19 cellular contexts compared by ENCODE assay signal in genomic region chr5:179777909-179778308, GRCh38. TPM values are rescaled to one million over a fixed set of nuclear protein-coding genes. Genes with fewer than 3 reads are reported as not detected.
DNase-seq lines count a peak whose midpoint lies in the region; ATAC-seq, FAIRE-seq and TF ChIP-seq lines count a peak whose summit lies in the region.
"Had no signal": no experiment of that assay in that cellular context is flagged by ENCODE, and none has a peak within 500 bp of the region (broad histone marks: within the 10 kb centered on the region; RNA-seq: fewer than 3 reads in every experiment).

No MANE protein-coding gene starts in this region.

- no peaks in the 10 kb centered on the region for H3K9me3 ChIP-seq in mammary epithelial cell (replicated peaks; ENCODE audit: insufficient read depth, low read length)
- H3K9me3 ChIP-seq in endothelial cell of umbilical vein (replicated peaks; ENCODE audit: control insufficient read depth, insufficient read depth, low read length), result no peaks in the 10 kb centered on the region
- H3K9me3 ChIP-seq in kidney (ENCODE audit: control insufficient read depth in 1 of 2, low read length in 2 of 2), result no peaks in the 10 kb centered on the region
- H3K9me3 ChIP-seq: transverse colon had no signal

- H4K20me1 ChIP-seq in mammary epithelial cell (ENCODE audit: insufficient read depth, low read length) (no peaks in the 10 kb centered on the region), endothelial cell of umbilical vein (replicated peaks; ENCODE audit: control insufficient read depth, extremely low read depth, insufficient read depth, low read length) (no peaks in the 10 kb centered on the region)

- no peaks in the 10 kb centered on the region for H3K9me1 ChIP-seq in endothelial cell of umbilical vein (replicated peaks; ENCODE audit: control insufficient read depth, extremely low read depth, insufficient read depth, low read length)

- DNase-seq in T47D (ENCODE audit: low read depth in 1 of 2, low spot score in 1 of 2) (peak; percentile 45 to 51), mammary epithelial cell (no peak), MV-4-11 (lab: John Stamatoyannopoulos, UW) (peak; percentile 64), endothelial cell of umbilical vein (ENCODE audit: low read depth, low spot score) (no peak), sciatic nerve (ENCODE audit: low spot score) (no peak), kidney (no peak)
- DNase-seq: activated B cell treated with CpG ODN at 0.5 μM for 24 hours; effector CD4-positive, alpha-beta T cell; H9; head of caudate nucleus; immature natural killer cell; MM.1S; NCI-H2029 treated with DMSO at 0.1 percent for 48 hours; NCI-H510A; transverse colon had no signal

- dilution Hi-C loops in mammary epithelial cell (cut with HindIII; ENCODE audit: low sequenced_read_pairs), result no loop called here
- dilution Hi-C loops in endothelial cell of umbilical vein (cut with MboI; ENCODE audit: extremely low pct_ligation_motif_present, low sequenced_read_pairs), result no loop called here

- in situ Hi-C loops in T47D (cut with HindIII; ENCODE audit: low pct_unique_long_range_greater_than_20kb, low sequenced_read_pairs), result no loop called here
- in situ Hi-C loops in mammary epithelial cell (cut with MboI; ENCODE audit: low sequenced_read_pairs in 2 of 2), result no loop called here

- intact Hi-C loops in mammary epithelial cell (cut with micrococcal nuclease), result no loop called here
- intact Hi-C loops in endothelial cell of umbilical vein (cut with micrococcal nuclease), result no loop called here
- intact Hi-C loops in sciatic nerve (cut with DNase I), result no loop called here
- intact Hi-C loops in kidney (cut with DNase I), result no loop called here

- no TSS peak for BruUV-seq in mammary epithelial cell (replicated peaks; lab: Mats Ljungman, UMichigan)
- no TSS peak for BruUV-seq in endothelial cell of umbilical vein (replicated peaks; lab: Mats Ljungman, UMichigan)

- FAIRE-seq in endothelial cell of umbilical vein (lab: Jason Lieb, UNC) (no peak), kidney (lab: Jason Lieb, UNC) (no peak)

- no peak overlapping the region for H3K27ac ChIP-seq in mammary epithelial cell (ENCODE audit: insufficient read depth, low read depth, low read length)
- no peak overlapping the region for H3K27ac ChIP-seq in endothelial cell of umbilical vein (ENCODE audit: insufficient read depth, low read depth, low read length)
- H3K27ac ChIP-seq in kidney (ENCODE audit: low read depth in 2 of 2, low read length in 2 of 2), result no peak overlapping the region
- H3K27ac ChIP-seq: cardiac muscle cell, transverse colon had no signal

- H3K4me2 ChIP-seq in mammary epithelial cell (ENCODE audit: insufficient read depth, low read depth, low read length) (no peak overlapping the region), endothelial cell of umbilical vein (ENCODE audit: insufficient read depth, low read length) (no peak overlapping the region)

- TF ChIP-seq POLR2A in endothelial cell of umbilical vein (IDR thresholded peaks at IDR 0.05; ENCODE audit: low read depth, low read length), result no peak

- no peak overlapping the region for H3K4me3 ChIP-seq in mammary epithelial cell (replicated peaks in 1 of 3; ENCODE audit: insufficient read depth in 1 of 3, low read depth in 2 of 3, low read length in 3 of 3)
- no peak overlapping the region for H3K4me3 ChIP-seq in endothelial cell of umbilical vein (replicated peaks in 1 of 3; ENCODE audit: insufficient read depth in 1 of 3, low read depth in 1 of 3, low read length in 3 of 3)
- no peak overlapping the region for H3K4me3 ChIP-seq in kidney (ENCODE audit: low read length in 2 of 2)
- H3K4me3 ChIP-seq: cardiac muscle cell, transverse colon had no signal

- H2AFZ ChIP-seq in mammary epithelial cell (ENCODE audit: low read depth, low read length) (no peak overlapping the region), endothelial cell of umbilical vein (ENCODE audit: low read depth, low read length) (no peak overlapping the region)

- H3K79me2 ChIP-seq in mammary epithelial cell (ENCODE audit: insufficient read depth, low read length) (no peaks in the 10 kb centered on the region), endothelial cell of umbilical vein (ENCODE audit: control insufficient read depth, insufficient read depth, low read length) (no peaks in the 10 kb centered on the region)

- peak; percentile 25 for ATAC-seq in sciatic nerve
- no peak for ATAC-seq in GM19035 (IDR thresholded peaks at IDR 0.05; ENCODE audit: unreplicated experiment)
- no peak for ATAC-seq in HG03442 (IDR thresholded peaks at IDR 0.05; ENCODE audit: unreplicated experiment)

- H3K36me3 ChIP-seq in mammary epithelial cell (ENCODE audit: insufficient read depth, low read length), result peaks cover 4% of the 10 kb centered on the region
- peaks cover 3 to 26% of the 10 kb centered on the region in 2 experiments for H3K36me3 ChIP-seq in endothelial cell of umbilical vein (ENCODE audit: control insufficient read depth in 2 of 2, extremely low read depth in 1 of 2, insufficient read depth in 2 of 2, low read length in 2 of 2)
- H3K36me3 ChIP-seq in kidney (ENCODE audit: control insufficient read depth in 1 of 2, insufficient read depth in 2 of 2, low read length in 2 of 2), result peaks cover 18 to 25% of the 10 kb centered on the region in 2 donors

- no peak overlapping the region for H3K9ac ChIP-seq in mammary epithelial cell (ENCODE audit: insufficient read depth, low read length)
- no peak overlapping the region for H3K9ac ChIP-seq in endothelial cell of umbilical vein (replicated peaks; ENCODE audit: extremely low read depth, insufficient read depth, low read length)
- no peak overlapping the region for H3K9ac ChIP-seq in kidney (ENCODE audit: low read length in 2 of 2)

- 76% methylated on average over 9 of the region's 9 CpGs for WGBS in mammary epithelial cell (ENCODE audit: low coverage, missing lambda C conversion rate)

- H3K4me1 ChIP-seq in mammary epithelial cell (ENCODE audit: insufficient read depth, low read length), result no peaks in the 10 kb centered on the region
- peaks cover 14% of the 10 kb centered on the region for H3K4me1 ChIP-seq in endothelial cell of umbilical vein (ENCODE audit: control insufficient read depth, extremely low read depth, insufficient read depth, low read length)
- no peaks in the 10 kb centered on the region for H3K4me1 ChIP-seq in kidney (ENCODE audit: control insufficient read depth in 1 of 2, insufficient read depth in 1 of 2, low read depth in 1 of 2, low read length in 2 of 2)
- H3K4me1 ChIP-seq: transverse colon had no signal

- CTCF ChIA-PET in mammary epithelial cell (lab: Charles Lee; ENCODE audit: low non-redundant PET), result no interaction called here
- CTCF ChIA-PET in endothelial cell of umbilical vein (lab: Charles Lee), result interaction anchor here (0.6 to 4.8 kb wide), 9 partner anchors 8 to 24 kb away, joined by 3 to 22 read pairs (median 3); no protein-coding TSS in a partner anchor

- no peak for TF ChIP-seq CTCF in mammary epithelial cell (conservative IDR thresholded peaks at IDR 0.05 in 1 of 2, IDR thresholded peaks at IDR 0.05 in 1 of 2; ENCODE audit: extremely low read depth in 1 of 2, insufficient read depth in 1 of 2, low read depth in 1 of 2, low read length in 2 of 2)
- no peak for TF ChIP-seq CTCF in endothelial cell of umbilical vein (IDR thresholded peaks at IDR 0.05; ENCODE audit: extremely low read depth in 1 of 2, insufficient read depth in 1 of 2, low read depth in 1 of 2, low read length in 2 of 2)
- TF ChIP-seq CTCF in kidney (IDR thresholded peaks at IDR 0.05; ENCODE audit: borderline replicate concordance, extremely low read depth, insufficient read depth), result no peak

- POLR2A ChIA-PET in endothelial cell of umbilical vein (lab: Charles Lee), result no interaction called here

- H3K27me3 ChIP-seq in mammary epithelial cell (ENCODE audit: insufficient read depth, low read length) (no peaks in the 10 kb centered on the region), endothelial cell of umbilical vein (ENCODE audit: control insufficient read depth in 2 of 2, insufficient read depth in 2 of 2, low read length in 2 of 2) (no peaks in the 10 kb centered on the region)
- H3K27me3 ChIP-seq: cardiac muscle cell, transverse colon had no signal

RNA-seq across cellular contexts. Expression of gene LTC4S, which starts 15.9 kb away (rescaled TPM):
- total RNA-seq in mammary epithelial cell (under 1 TPM; 0.50 to 0.82 TPM), endothelial cell of umbilical vein (0.88 and 0.95 TPM in 2 replicates), sciatic nerve (21.7 TPM), kidney (30.6 TPM)
- polyA plus RNA-seq in mammary epithelial cell (0.29 TPM), endothelial cell of umbilical vein (6.3 and 14.1 TPM in 2 replicates), kidney (ENCODE audit: insufficient read depth, low read depth, low replicate concordance) (20.1 TPM)
- polyA minus RNA-seq in mammary epithelial cell (not detected), endothelial cell of umbilical vein (0.49 TPM in 1 of 2 replicates, not detected in the other)
- polyA plus RNA-seq in endothelial cell of umbilical vein (2011; cell fraction: cytosol; rRNA removed), result 0.98 and 1.7 TPM in 2 replicates
- 2.3 and 3.3 TPM in 2 replicates for polyA plus RNA-seq in endothelial cell of umbilical vein (2011; cell fraction: nucleus; rRNA removed)
- 1.0 TPM in 1 of 2 replicates, not detected in the other for polyA plus RNA-seq in endothelial cell of umbilical vein (2012)
- not detected for polyA minus RNA-seq in endothelial cell of umbilical vein (2011; cell fraction: cytosol; rRNA and poly(A)+ RNA removed)
- not detected in 2 replicates for polyA minus RNA-seq in endothelial cell of umbilical vein (2011; cell fraction: nucleus; rRNA and poly(A)+ RNA removed)
- total RNA-seq: Daoy had no signal

RNA-seq across cellular contexts. Expression of gene MGAT4B, which starts 28.8 kb away (rescaled TPM):
- 100 to 1,000 TPM in 1 of 2 donors, 10 to 100 TPM in 1; 88.0 to 143 TPM for total RNA-seq in mammary epithelial cell
- 157 TPM for polyA plus RNA-seq in mammary epithelial cell
- polyA minus RNA-seq in mammary epithelial cell, result 181 TPM
- 226 and 243 TPM in 2 replicates for total RNA-seq in endothelial cell of umbilical vein
- 243 and 300 TPM in 2 replicates for polyA plus RNA-seq in endothelial cell of umbilical vein
- polyA plus RNA-seq in endothelial cell of umbilical vein (2011; cell fraction: cytosol; rRNA removed), result 227 and 229 TPM in 2 replicates
- 434 and 609 TPM in 2 replicates for polyA plus RNA-seq in endothelial cell of umbilical vein (2011; cell fraction: nucleus; rRNA removed)
- polyA plus RNA-seq in endothelial cell of umbilical vein (2012), result 211 and 221 TPM in 2 replicates
- 149 and 172 TPM in 2 replicates for polyA minus RNA-seq in endothelial cell of umbilical vein
- 87.2 TPM for polyA minus RNA-seq in endothelial cell of umbilical vein (2011; cell fraction: cytosol; rRNA and poly(A)+ RNA removed)
- polyA minus RNA-seq in endothelial cell of umbilical vein (2011; cell fraction: nucleus; rRNA and poly(A)+ RNA removed), result 91.5 and 136 TPM in 2 replicates
- total RNA-seq in sciatic nerve, result 71.7 TPM
- 174 TPM for total RNA-seq in kidney
- 79.4 TPM for polyA plus RNA-seq in kidney (ENCODE audit: insufficient read depth, low read depth, low replicate concordance)

RNA-seq across cellular contexts. Expression of gene SQSTM1, which starts 42.8 kb away (rescaled TPM):
- total RNA-seq in mammary epithelial cell (100 to 1,000 TPM; 230 to 379 TPM), endothelial cell of umbilical vein (316 and 346 TPM in 2 replicates), sciatic nerve (365 TPM), kidney (249 TPM)
- polyA plus RNA-seq in mammary epithelial cell (84.0 TPM), endothelial cell of umbilical vein (293 and 302 TPM in 2 replicates), kidney (ENCODE audit: insufficient read depth, low read depth, low replicate concordance) (309 TPM)
- polyA minus RNA-seq in mammary epithelial cell (66.6 TPM), endothelial cell of umbilical vein (329 and 383 TPM in 2 replicates)
- 161 and 215 TPM in 2 replicates for polyA plus RNA-seq in endothelial cell of umbilical vein (2011; cell fraction: cytosol; rRNA removed)
- polyA plus RNA-seq in endothelial cell of umbilical vein (2011; cell fraction: nucleus; rRNA removed), result 318 and 450 TPM in 2 replicates
- 253 and 324 TPM in 2 replicates for polyA plus RNA-seq in endothelial cell of umbilical vein (2012)
- polyA minus RNA-seq in endothelial cell of umbilical vein (2011; cell fraction: cytosol; rRNA and poly(A)+ RNA removed), result 322 TPM
- polyA minus RNA-seq in endothelial cell of umbilical vein (2011; cell fraction: nucleus; rRNA and poly(A)+ RNA removed), result 164 and 528 TPM in 2 replicates

RNA-seq across cellular contexts. Expression of gene MAML1, which starts 45.3 kb away (rescaled TPM):
- total RNA-seq in mammary epithelial cell, result 10 to 100 TPM; 10.5 to 17.7 TPM
- polyA plus RNA-seq in mammary epithelial cell, result 5.8 TPM
- polyA minus RNA-seq in mammary epithelial cell, result 32.4 TPM
- 29.0 and 30.1 TPM in 2 replicates for total RNA-seq in endothelial cell of umbilical vein
- polyA plus RNA-seq in endothelial cell of umbilical vein, result 11.7 and 12.4 TPM in 2 replicates
- polyA plus RNA-seq in endothelial cell of umbilical vein (2011; cell fraction: cytosol; rRNA removed), result 9.5 and 10.7 TPM in 2 replicates
- 12.5 and 13.6 TPM in 2 replicates for polyA plus RNA-seq in endothelial cell of umbilical vein (2011; cell fraction: nucleus; rRNA removed)
- polyA plus RNA-seq in endothelial cell of umbilical vein (2012), result 13.7 and 14.8 TPM in 2 replicates
- polyA minus RNA-seq in endothelial cell of umbilical vein, result 13.1 and 15.0 TPM in 2 replicates
- polyA minus RNA-seq in endothelial cell of umbilical vein (2011; cell fraction: cytosol; rRNA and poly(A)+ RNA removed), result 8.9 TPM
- 14.1 and 17.8 TPM in 2 replicates for polyA minus RNA-seq in endothelial cell of umbilical vein (2011; cell fraction: nucleus; rRNA and poly(A)+ RNA removed)
- total RNA-seq in sciatic nerve, result 32.5 TPM
- total RNA-seq in kidney, result 26.8 TPM
- 5.3 TPM for polyA plus RNA-seq in kidney (ENCODE audit: insufficient read depth, low read depth, low replicate concordance)

Comparison
In these comparisons a context has a peak if more than half of its experiments do, and no peak if none do; other contexts are left out.
1. DNase-seq: peak in T47D (2 of 2) and MV-4-11 (single experiment); none in mammary epithelial cell (single experiment), endothelial cell of umbilical vein (single experiment), sciatic nerve (single experiment) and kidney (single experiment).
2. RNA of gene LTC4S, which starts 15.9 kb away (total RNA-seq): 30.6 TPM in kidney (single experiment) and 21.7 TPM in sciatic nerve (single experiment); 0.88 to 0.95 TPM in endothelial cell of umbilical vein and 0.50 to 0.82 TPM in mammary epithelial cell; every median in the first group is over 10 times any median in the second.